ENCODE assay signal across 31 cellular contexts in the genomic region with DNA sequence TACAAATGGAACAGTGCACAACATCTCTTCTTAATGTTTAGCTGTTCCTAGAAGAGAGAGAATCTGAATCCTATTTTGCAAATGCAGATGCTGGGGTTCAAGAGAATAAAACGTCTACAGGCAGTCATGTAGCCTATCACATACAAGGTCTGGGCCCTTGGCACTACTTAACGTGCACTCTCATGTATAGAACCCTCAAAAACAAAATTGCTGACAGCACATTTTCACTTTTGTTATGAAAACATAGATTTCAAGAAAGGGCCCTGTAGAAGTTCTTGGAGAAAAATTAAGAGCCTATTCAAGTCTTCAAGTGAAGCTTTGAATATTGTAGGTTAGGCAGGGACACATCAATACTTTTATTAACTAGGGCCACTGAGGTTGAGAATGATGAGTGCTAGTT.
"Had no signal": no experiment of that assay in that cellular context is flagged by ENCODE, and none has a peak within 500 bp of the region (broad histone marks: within the 10 kb centered on the region; RNA-seq: fewer than 3 reads in every experiment).

No MANE protein-coding gene starts in this region.

- DNase-seq: activated CD4-positive, alpha-beta memory T cell treated with anti-CD3 and anti-CD28 coated beads, Interleukin-2, amount 10 ng/mL, durations not matched to agents 7 days and 5 days; activated CD4-positive, alpha-beta T cell treated with anti-CD3 and anti-CD28 coated beads for 1 hour; activated CD4-positive, alpha-beta T cell treated with anti-CD3 and anti-CD28 coated beads for 48 hours; activated CD4-positive, CD25-positive, alpha-beta regulatory T cell; activated CD8-positive, alpha-beta memory T cell treated with anti-CD3 and anti-CD28 coated beads for 24 hours; activated CD8-positive, alpha-beta memory T cell treated with anti-CD3 and anti-CD28 coated beads, Interleukin-2, amount 10 ng/mL, durations not matched to agents 7 days and 5 days; activated CD8-positive, alpha-beta memory T cell treated with anti-CD3 and anti-CD28 coated beads, Interleukin-2, amount 50 U/mL, for 48 hours; activated effector memory CD4-positive, alpha-beta T cell treated with anti-CD3 and anti-CD28 coated beads, Interleukin-2, amount 50 U/mL, for 16 hours; activated naive CD4-positive, alpha-beta T cell; activated naive CD4-positive, alpha-beta T cell treated with anti-CD3 and anti-CD28 coated beads, Interleukin-2, amount 50 U/mL, for 16 hours; activated naive CD8-positive, alpha-beta T cell treated with anti-CD3 and anti-CD28 coated beads for 36 hours; activated T-cell treated with anti-CD3 and anti-CD28 coated beads, Interleukin-2, amount 50 U/mL, for 48 hours; amygdala; body of pancreas; NCI-H1105; NCI-H1417 treated with DMSO at 0.1 percent for 48 hours; NCI-H187 treated with DMSO at 0.1 percent for 48 hours; NCI-H2081 treated with DMSO at 0.1 percent for 48 hours; NCI-H226; NCI-H446 treated with DMSO at 0.1 percent for 48 hours; NCI-H524; NCI-H69; Peyer's patch; SIG-M5; SW 1271; T1000; WERI-Rb-1 had no signal

- H3K27me3 ChIP-seq: ascending aorta, body of pancreas, breast epithelium, Peyer's patch had no signal

- H3K9me3 ChIP-seq: ascending aorta, body of pancreas, breast epithelium, Peyer's patch had no signal

- H3K27me3 Mint-ChIP-seq: activated CD4-positive, alpha-beta memory T cell treated with anti-CD3 and anti-CD28 coated beads, Interleukin-2, amount 10 ng/mL, durations not matched to agents 7 days and 5 days; activated CD8-positive, alpha-beta memory T cell treated with anti-CD3 and anti-CD28 coated beads, Interleukin-2, amount 10 ng/mL, durations not matched to agents 7 days and 5 days had no signal

- H3K36me3 ChIP-seq: ascending aorta, breast epithelium, Peyer's patch, WERI-Rb-1 had no signal

- H3K36me3 Mint-ChIP-seq: activated CD8-positive, alpha-beta memory T cell treated with anti-CD3 and anti-CD28 coated beads, Interleukin-2, amount 10 ng/mL, durations not matched to agents 7 days and 5 days; activated naive CD8-positive, alpha-beta T cell treated with anti-CD3 and anti-CD28 coated beads for 36 hours had no signal

- H3K4me3 Mint-ChIP-seq: activated CD4-positive, alpha-beta memory T cell treated with anti-CD3 and anti-CD28 coated beads, Interleukin-2, amount 10 ng/mL, durations not matched to agents 7 days and 5 days; activated CD8-positive, alpha-beta memory T cell treated with anti-CD3 and anti-CD28 coated beads, Interleukin-2, amount 10 ng/mL, durations not matched to agents 7 days and 5 days; activated naive CD8-positive, alpha-beta T cell treated with anti-CD3 and anti-CD28 coated beads for 36 hours had no signal

- H3K9me3 Mint-ChIP-seq: activated CD4-positive, alpha-beta memory T cell treated with anti-CD3 and anti-CD28 coated beads, Interleukin-2, amount 10 ng/mL, durations not matched to agents 7 days and 5 days; activated naive CD8-positive, alpha-beta T cell treated with anti-CD3 and anti-CD28 coated beads for 36 hours had no signal

- ATAC-seq: activated CD8-positive, alpha-beta memory T cell treated with anti-CD3 and anti-CD28 coated beads, Interleukin-2, amount 10 ng/mL, durations not matched to agents 7 days and 5 days; body of pancreas; Right ventricle myocardium inferior had no signal

- H3K27ac ChIP-seq: ascending aorta, body of pancreas, breast epithelium, Peyer's patch, RWPE1, WERI-Rb-1 had no signal

- H3K27ac Mint-ChIP-seq: activated CD4-positive, alpha-beta memory T cell treated with anti-CD3 and anti-CD28 coated beads, Interleukin-2, amount 10 ng/mL, durations not matched to agents 7 days and 5 days; activated CD8-positive, alpha-beta memory T cell treated with anti-CD3 and anti-CD28 coated beads, Interleukin-2, amount 10 ng/mL, durations not matched to agents 7 days and 5 days; activated naive CD8-positive, alpha-beta T cell treated with anti-CD3 and anti-CD28 coated beads for 36 hours had no signal

- H3K4me3 ChIP-seq: ascending aorta, body of pancreas, breast epithelium, Peyer's patch had no signal

- H3K4me1 Mint-ChIP-seq: activated CD4-positive, alpha-beta memory T cell treated with anti-CD3 and anti-CD28 coated beads, Interleukin-2, amount 10 ng/mL, durations not matched to agents 7 days and 5 days; activated CD8-positive, alpha-beta memory T cell treated with anti-CD3 and anti-CD28 coated beads, Interleukin-2, amount 10 ng/mL, durations not matched to agents 7 days and 5 days; activated naive CD8-positive, alpha-beta T cell treated with anti-CD3 and anti-CD28 coated beads for 36 hours had no signal

- H3K4me1 ChIP-seq: ascending aorta, body of pancreas, breast epithelium, Peyer's patch had no signal
